In genomic region chr9:4048441-4048840, GRCh38 we compare ENCODE assay signal across 11 cellular contexts.
DNase-seq lines count a peak whose midpoint lies in the region; ATAC-seq and TF ChIP-seq lines count a peak whose summit lies in the region.
"Had no signal": no experiment of that assay in that cellular context is flagged by ENCODE, and none has a peak within 500 bp of the region (broad histone marks: within the 10 kb centered on the region; RNA-seq: fewer than 3 reads in every experiment).

No MANE protein-coding gene starts in this region.

- TF ChIP-seq CTCF in AG09309 (IDR thresholded peaks at IDR 0.05; ENCODE audit: control insufficient read depth, insufficient read depth, low read depth, low read length, missing control alignments), result peak; percentile 61
- peak; percentile 54 for TF ChIP-seq CTCF in kidney epithelial cell (IDR thresholded peaks at IDR 0.05; ENCODE audit: insufficient read depth, low read length, poor library complexity, severe bottlenecking)
- no peak for TF ChIP-seq CTCF in RWPE1 (conservative IDR thresholded peaks at IDR 0.05; ENCODE audit: low read depth)

- no peaks in the 10 kb centered on the region for H3K36me3 ChIP-seq in kidney epithelial cell (ENCODE audit: control insufficient read depth, insufficient read depth, low read length)

- CTCF ChIA-PET in RWPE1 (lab: Yijun Ruan, JAX), result no interaction called here

- H3K27me3 ChIP-seq in kidney epithelial cell (ENCODE audit: control insufficient read depth, insufficient read depth, low read length), result no peaks in the 10 kb centered on the region

- no peak overlapping the region for H3K27ac ChIP-seq in RWPE1

- POLR2A ChIA-PET in RWPE1 (lab: Yijun Ruan, JAX; ENCODE audit: low non-redundant PET), result no interaction called here

- DNase-seq in AG09309 (ENCODE audit: low read depth) (peak; percentile 1), HCEC 1CT (peak; percentile 68), amniotic stem cell (lab: John Stamatoyannopoulos, UW) (peak; percentile 14), kidney epithelial cell (ENCODE audit: low read depth) (no peak), RWPE1 (ENCODE audit: low spot score) (no peak), NCI-H524 treated with DMSO at 0.1 percent for 48 hours (lab: John Stamatoyannopoulos, UW) (no peak), DMS153 treated with DMSO at 0.1 percent for 48 hours (lab: John Stamatoyannopoulos, UW; ENCODE audit: unreplicated experiment) (no peak)
- DNase-seq: cerebellar nuclear complex had no signal

- ATAC-seq in HG03342 (IDR thresholded peaks at IDR 0.05; ENCODE audit: unreplicated experiment), result no peak
- ATAC-seq: natural killer cell treated with Interleukin-12 subunit alpha and Interleukin-12 subunit beta and Interleukin-15 and Interleukin-18, amount 100 ng/mL, for 72 hours; stimulated activated effector memory CD8-positive, alpha-beta T cell treated with anti-CD3 and anti-CD28 coated beads, Interleukin-12 subunit alpha, Interleukin-12 subunit beta, amount 100 ng/mL, for 72 hours had no signal

- H3K4me3 ChIP-seq in AG09309 (ENCODE audit: control insufficient read depth, low read depth, low read length) (no peak overlapping the region), kidney epithelial cell (ENCODE audit: low read depth, low read length) (no peak overlapping the region)

Comparison
In these comparisons a context has a peak if more than half of its experiments do, and no peak if none do; other contexts are left out.
1. DNase-seq: peak in AG09309 (single experiment), HCEC 1CT (single experiment) and amniotic stem cell (single experiment); none in kidney epithelial cell (single experiment), RWPE1 (single experiment), NCI-H524 treated with DMSO at 0.1 percent for 48 hours (single experiment) and DMS153 treated with DMSO at 0.1 percent for 48 hours (single experiment).